Comparison of ENCODE assay signal across 20 cellular contexts in genomic region chrX:1576201-1577101, GRCh38. TPM values are rescaled to one million over a fixed set of nuclear protein-coding genes. Genes with fewer than 3 reads are reported as not detected.
DNase-seq lines count a peak whose midpoint lies in the region; ATAC-seq and TF ChIP-seq lines count a peak whose summit lies in the region.
"Had no signal": no experiment of that assay in that cellular context is flagged by ENCODE, and none has a peak within 500 bp of the region (broad histone marks: within the 10 kb centered on the region; RNA-seq: fewer than 3 reads in every experiment).

No MANE protein-coding gene starts in this region.

- 71% methylated on average over 7 of the region's 7 CpGs for WGBS in esophagus muscularis mucosa

- no peak for TF ChIP-seq EP300 in esophagus muscularis mucosa (IDR thresholded peaks at IDR 0.05)

- H3K27me3 ChIP-seq in esophagus muscularis mucosa (peaks cover 0 to 12% (median 3%) of the 10 kb centered on the region in 4 donors), upper lobe of right lung (no peaks in the 10 kb centered on the region)
- H3K27me3 ChIP-seq: hepatocyte had no signal

- no peaks in the 10 kb centered on the region for H4K20me1 ChIP-seq in OCI-LY7 (ENCODE audit: insufficient read depth, low read length)

- no peaks in the 10 kb centered on the region for H3K36me3 Mint-ChIP-seq in activated CD8-positive, alpha-beta memory T cell treated with anti-CD3 and anti-CD28 coated beads, Interleukin-2, amount 10 ng/mL, durations not matched to agents 7 days and 5 days

- H3K9me2 ChIP-seq in OCI-LY7 (ENCODE audit: insufficient read depth, low read length): no peaks in the 10 kb centered on the region

- H3K9me3 ChIP-seq in OCI-LY7 (ENCODE audit: low read length) (no peaks in the 10 kb centered on the region), esophagus muscularis mucosa (no peaks in the 10 kb centered on the region), upper lobe of right lung (no peaks in the 10 kb centered on the region)

- H3K4me3 ChIP-seq in OCI-LY7 (ENCODE audit: low read depth, low read length, poor library complexity, severe bottlenecking) (no peak overlapping the region), esophagus muscularis mucosa (no peak overlapping the region), upper lobe of right lung (no peak overlapping the region)
- H3K4me3 ChIP-seq: GM23248, hepatocyte, smooth muscle cell had no signal

- H3K36me3 ChIP-seq in OCI-LY7 (ENCODE audit: insufficient read depth, low read length) (no peaks in the 10 kb centered on the region), esophagus muscularis mucosa (no peaks in the 10 kb centered on the region), upper lobe of right lung (no peaks in the 10 kb centered on the region)
- H3K36me3 ChIP-seq: WERI-Rb-1 had no signal

- H3K27me3 Mint-ChIP-seq in activated CD8-positive, alpha-beta memory T cell treated with anti-CD3 and anti-CD28 coated beads, Interleukin-2, amount 10 ng/mL, durations not matched to agents 7 days and 5 days: no peaks in the 10 kb centered on the region

- no peak overlapping the region for H3K4me3 Mint-ChIP-seq in activated CD8-positive, alpha-beta memory T cell treated with anti-CD3 and anti-CD28 coated beads, Interleukin-2, amount 10 ng/mL, durations not matched to agents 7 days and 5 days
- H3K4me3 Mint-ChIP-seq: nephron progenitor cell had no signal

- H2AFZ ChIP-seq in OCI-LY7 (ENCODE audit: low read length): peak overlapping the region; percentile 60; the same call in 1 of the 2 replicates
- H2AFZ ChIP-seq: GM23248, hepatocyte had no signal

- no peaks in the 10 kb centered on the region for H3K79me2 ChIP-seq in OCI-LY7 (ENCODE audit: insufficient read depth, low read depth, low read length)
- H3K79me2 ChIP-seq: hepatocyte had no signal

- POLR2A ChIA-PET in OCI-LY7 (lab: Charles Lee): no interaction called here

- TF ChIP-seq CTCF in OCI-LY7 (conservative IDR thresholded peaks at IDR 0.05; ENCODE audit: low read length): no peak
- TF ChIP-seq CTCF in esophagus muscularis mucosa (IDR thresholded peaks at IDR 0.05): no peak
- no peak for TF ChIP-seq CTCF in upper lobe of right lung (IDR thresholded peaks at IDR 0.05)
- TF ChIP-seq CTCF in GM10266 (IDR thresholded peaks at IDR 0.05; ENCODE audit: control insufficient read depth, insufficient read depth, low read depth, missing control alignments): no peak

- H3K4me2 ChIP-seq in OCI-LY7 (ENCODE audit: low read length): no peak overlapping the region
- H3K4me2 ChIP-seq: hepatocyte, smooth muscle cell had no signal

- H3K27ac Mint-ChIP-seq in activated CD8-positive, alpha-beta memory T cell treated with anti-CD3 and anti-CD28 coated beads, Interleukin-2, amount 10 ng/mL, durations not matched to agents 7 days and 5 days: no peak overlapping the region
- H3K27ac Mint-ChIP-seq: nephron progenitor cell had no signal

- no peaks in the 10 kb centered on the region for H3K9me3 Mint-ChIP-seq in activated CD8-positive, alpha-beta memory T cell treated with anti-CD3 and anti-CD28 coated beads, Interleukin-2, amount 10 ng/mL, durations not matched to agents 7 days and 5 days (ENCODE audit: low read depth)
- H3K9me3 Mint-ChIP-seq: nephron progenitor cell had no signal

- CTCF ChIA-PET in activated CD8-positive, alpha-beta memory T cell treated with anti-CD3 and anti-CD28 coated beads, Interleukin-2, amount 10 ng/mL, durations not matched to agents 7 days and 5 days (lab: Charles Lee): no interaction called here
- CTCF ChIA-PET in OCI-LY7 (lab: Charles Lee; ENCODE audit: unreplicated experiment): no interaction called here

- BruUV-seq in OCI-LY7 (replicated peaks; lab: Mats Ljungman, UMichigan): no TSS peak

- ATAC-seq in activated CD8-positive, alpha-beta memory T cell treated with anti-CD3 and anti-CD28 coated beads, Interleukin-2, amount 10 ng/mL, durations not matched to agents 7 days and 5 days: peak; percentile 18
- ATAC-seq in upper lobe of right lung: no peak

- no peak for TF ChIP-seq POLR2A in esophagus muscularis mucosa (IDR thresholded peaks at IDR 0.05; ENCODE audit: low read depth)

- intact Hi-C loops in OCI-LY7 (cut with micrococcal nuclease; ENCODE audit: unreplicated experiment): no loop called here
- intact Hi-C loops in esophagus muscularis mucosa (cut with DNase I): loop anchor here (5.0 kb wide), 1 partner anchor 119 kb away; no protein-coding TSS in a partner anchor
- intact Hi-C loops in upper lobe of right lung (cut with DNase I): loop anchor here (10.0 kb wide), 1 partner anchor 112 kb away; no protein-coding TSS in a partner anchor

- no peak for DNase-seq in activated CD8-positive, alpha-beta memory T cell treated with anti-CD3 and anti-CD28 coated beads, Interleukin-2, amount 10 ng/mL, durations not matched to agents 7 days and 5 days
- DNase-seq in activated CD8-positive, alpha-beta memory T cell treated with anti-CD3 and anti-CD28 coated beads, Interleukin-2, amount 50 U/mL, for 4 hours: no peak
- DNase-seq in OCI-LY7 (ENCODE audit: low spot score) (no peak), esophagus muscularis mucosa (ENCODE audit: extremely low spot score) (peak; percentile 81), upper lobe of right lung (peak; percentile 23), GM10266 (ENCODE audit: extremely low spot score) (no peak), T1000 (lab: John Stamatoyannopoulos, UW) (no peak)
- DNase-seq in stimulated activated CD4-positive, alpha-beta T cell treated with anti-CD3 and anti-CD28 coated beads, Interleukin-4, amount 100 ng/mL, for 24 hours: no peak
- DNase-seq: activated naive CD4-positive, alpha-beta T cell; GM23248; NCI-H1694 treated with DMSO at 0.1 percent for 48 hours; NCI-H345; nephron progenitor cell; WERI-Rb-1 had no signal

- H3K4me1 Mint-ChIP-seq in activated CD8-positive, alpha-beta memory T cell treated with anti-CD3 and anti-CD28 coated beads, Interleukin-2, amount 10 ng/mL, durations not matched to agents 7 days and 5 days: peaks cover 10% of the 10 kb centered on the region
- H3K4me1 Mint-ChIP-seq: nephron progenitor cell had no signal

- H3K4me1 ChIP-seq in OCI-LY7 (ENCODE audit: insufficient read depth, low read length, poor library complexity, severe bottlenecking): peaks cover 5% of the 10 kb centered on the region
- no peaks in the 10 kb centered on the region for H3K4me1 ChIP-seq in esophagus muscularis mucosa
- H3K4me1 ChIP-seq in upper lobe of right lung: no peaks in the 10 kb centered on the region

- H3K27ac ChIP-seq in OCI-LY7 (ENCODE audit: low read depth, low read length, poor library complexity, severe bottlenecking) (no peak overlapping the region), esophagus muscularis mucosa (replicated peaks in 1 of 4) (no peak overlapping the region), upper lobe of right lung (no peak overlapping the region)
- H3K27ac ChIP-seq: GM23248, hepatocyte, WERI-Rb-1 had no signal

RNA-seq across cellular contexts. Expression of gene AKAP17A, which starts 15.0 kb away (rescaled TPM):
- total RNA-seq in activated CD8-positive, alpha-beta memory T cell treated with anti-CD3 and anti-CD28 coated beads, Interleukin-2, amount 10 ng/mL, durations not matched to agents 7 days and 5 days: 10 to 100 TPM; 83.9 to 88.8 TPM
- 61.8 and 64.2 TPM in 2 replicates for total RNA-seq in OCI-LY7 (2014; rRNA removed; shearing (Covaris generic))
- 60.6 and 64.9 TPM in 2 replicates for total RNA-seq in OCI-LY7 (2022)
- total RNA-seq in esophagus muscularis mucosa: 10 to 100 TPM; 23.4 to 36.8 (median 31.0) TPM
- 46.3 TPM for total RNA-seq in upper lobe of right lung

RNA-seq across cellular contexts. Expression of gene ASMT, which starts 38.4 kb away (rescaled TPM):
- total RNA-seq in activated CD8-positive, alpha-beta memory T cell treated with anti-CD3 and anti-CD28 coated beads, Interleukin-2, amount 10 ng/mL, durations not matched to agents 7 days and 5 days: 1 to 10 TPM; 1.2 to 5.0 TPM
- total RNA-seq in OCI-LY7 (2014; rRNA removed; shearing (Covaris generic)): 0.15 and 0.16 TPM in 2 replicates
- not detected in 2 replicates for total RNA-seq in OCI-LY7 (2022)
- total RNA-seq in esophagus muscularis mucosa: under 1 TPM in 1 of 4 donors, not detected in 3; 0.32 TPM
- total RNA-seq in upper lobe of right lung: not detected
- total RNA-seq: astrocyte, Daoy, fibroblast of villous mesenchyme, GM23248, hepatocyte, pulmonary artery endothelial cell, smooth muscle cell had no signal

RNA-seq across cellular contexts. Expression of gene P2RY8, which starts 39.5 kb away (rescaled TPM):
- total RNA-seq in activated CD8-positive, alpha-beta memory T cell treated with anti-CD3 and anti-CD28 coated beads, Interleukin-2, amount 10 ng/mL, durations not matched to agents 7 days and 5 days: 100 to 1,000 TPM in 1 of 2 experiments, 10 to 100 TPM in 1; 82.4 to 109 TPM
- total RNA-seq in OCI-LY7 (2014; rRNA removed; shearing (Covaris generic)): 88.3 and 110 TPM in 2 replicates
- total RNA-seq in OCI-LY7 (2022): 122 and 149 TPM in 2 replicates
- total RNA-seq in esophagus muscularis mucosa: 1 to 10 TPM in 3 of 4 donors, under 1 TPM in 1; 0.63 to 3.1 (median 1.9) TPM
- 3.1 TPM for total RNA-seq in upper lobe of right lung
- total RNA-seq: astrocyte, fibroblast of villous mesenchyme, GM23248, pulmonary artery endothelial cell, smooth muscle cell had no signal

Comparison
In these comparisons a context has a peak if more than half of its experiments do, and no peak if none do; other contexts are left out.
1. DNase-seq: peak in esophagus muscularis mucosa (single experiment) and upper lobe of right lung (single experiment); none in activated CD8-positive, alpha-beta memory T cell treated with anti-CD3 and anti-CD28 coated beads, Interleukin-2, amount 10 ng/mL, durations not matched to agents 7 days and 5 days (single experiment), activated CD8-positive, alpha-beta memory T cell treated with anti-CD3 and anti-CD28 coated beads, Interleukin-2, amount 50 U/mL, for 4 hours (single experiment), OCI-LY7 (single experiment), GM10266 (single experiment), T1000 (single experiment) and stimulated activated CD4-positive, alpha-beta T cell treated with anti-CD3 and anti-CD28 coated beads, Interleukin-4, amount 100 ng/mL, for 24 hours (single experiment).
2. RNA of gene P2RY8, which starts 39.5 kb away (total RNA-seq): 88.3 to 149 TPM in OCI-LY7 and 82.4 to 109 TPM in activated CD8-positive, alpha-beta memory T cell treated with anti-CD3 and anti-CD28 coated beads, Interleukin-2, amount 10 ng/mL, durations not matched to agents 7 days and 5 days; 3.1 TPM in upper lobe of right lung (single experiment) and 0.63 to 3.1 TPM in esophagus muscularis mucosa; every median in the first group is over 10 times any median in the second.